ENCODE assay signal across 8 cellular contexts in the genomic region with DNA sequence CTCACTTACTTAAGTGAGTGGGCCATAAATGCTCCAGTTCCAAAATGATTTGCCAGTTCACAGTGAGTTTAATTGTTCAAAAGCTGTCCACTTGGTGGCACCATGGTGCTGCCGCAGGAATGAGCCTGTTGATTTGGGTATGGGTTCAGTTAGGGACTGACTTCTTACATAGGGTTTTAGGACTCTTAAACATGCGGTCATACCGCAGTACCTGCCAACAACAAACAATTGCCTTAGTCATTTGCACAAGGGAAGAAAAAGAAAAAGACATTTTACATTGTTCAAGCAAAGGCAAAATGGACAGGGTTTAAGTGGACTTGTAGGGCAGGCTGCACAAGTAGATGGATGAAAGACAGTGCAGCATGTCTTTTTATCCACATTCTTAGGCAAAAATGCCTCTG.
A peak's percentile ranks its signal among the peaks of the same experiment; 100 is the strongest.
DNase-seq lines count a peak whose midpoint lies in the region; ATAC-seq and TF ChIP-seq lines count a peak whose summit lies in the region.

No MANE protein-coding gene starts in this region.

- TF ChIP-seq POLR2A in esophagus muscularis mucosa (IDR thresholded peaks at IDR 0.05; ENCODE audit: low read depth): no peak

- CTCF ChIA-PET in BJ (lab: Yijun Ruan, JAX): interaction anchor here (1.0 to 1.3 kb wide), 4 partner anchors 24 to 608 kb away, joined by 3 to 4 read pairs (median 3); no protein-coding TSS in a partner anchor
- CTCF ChIA-PET in naive thymus-derived CD4-positive, alpha-beta T cell (lab: Charles Lee): no interaction called here

- H3K4me3 ChIP-seq in BJ (ENCODE audit: low read depth, low read length) (no peak overlapping the region), esophagus muscularis mucosa (no peak overlapping the region)
- H3K4me3 ChIP-seq in naive thymus-derived CD4-positive, alpha-beta T cell (ENCODE audit: low read length): no peak overlapping the region

- intact Hi-C loops in esophagus muscularis mucosa (cut with DNase I): no loop called here
- intact Hi-C loops in naive thymus-derived CD4-positive, alpha-beta T cell (cut with micrococcal nuclease): loop anchor here in 1 of 2 donors (1.0 kb wide), 1 partner anchor 257 kb away; no protein-coding TSS in a partner anchor

- peak; percentile 73 for TF ChIP-seq CTCF in BJ (IDR thresholded peaks at IDR 0.05; ENCODE audit: insufficient read depth, low read depth, low read length)
- TF ChIP-seq CTCF in esophagus muscularis mucosa (IDR thresholded peaks at IDR 0.05): peak; percentile 36 to 62 (median 42)

- no peak overlapping the region for H3K4me3 Mint-ChIP-seq in naive thymus-derived CD4-positive, alpha-beta T cell

- H3K9me3 ChIP-seq in esophagus muscularis mucosa: no peaks in the 10 kb centered on the region
- H3K9me3 ChIP-seq in naive thymus-derived CD4-positive, alpha-beta T cell (ENCODE audit: control insufficient read depth in 2 of 3, low read length in 3 of 3): no peaks in the 10 kb centered on the region

- no peaks in the 10 kb centered on the region for H3K4me1 Mint-ChIP-seq in naive thymus-derived CD4-positive, alpha-beta T cell

- POLR2A ChIA-PET in BJ (lab: Charles Lee): no interaction called here
- POLR2A ChIA-PET in naive thymus-derived CD4-positive, alpha-beta T cell (lab: Charles Lee): no interaction called here

- H3K36me3 Mint-ChIP-seq in naive thymus-derived CD4-positive, alpha-beta T cell: no peaks in the 10 kb centered on the region

- no peaks in the 10 kb centered on the region for H3K36me3 ChIP-seq in BJ (ENCODE audit: control insufficient read depth, insufficient read depth, low read length)
- H3K36me3 ChIP-seq in esophagus muscularis mucosa: no peaks in the 10 kb centered on the region
- H3K36me3 ChIP-seq in naive thymus-derived CD4-positive, alpha-beta T cell (ENCODE audit: control insufficient read depth in 2 of 3, insufficient read depth in 3 of 3, low read length in 3 of 3): no peaks in the 10 kb centered on the region

- no peaks in the 10 kb centered on the region for H3K9me3 Mint-ChIP-seq in naive thymus-derived CD4-positive, alpha-beta T cell

- peaks cover 6 to 33% (median 18%) of the 10 kb centered on the region in 5 donors for H3K27me3 Mint-ChIP-seq in naive thymus-derived CD4-positive, alpha-beta T cell

- WGBS in esophagus muscularis mucosa: 4% methylated on average over 3 of the region's 3 CpGs

- H3K27ac ChIP-seq in esophagus muscularis mucosa (replicated peaks in 1 of 4): no peak overlapping the region
- H3K27ac ChIP-seq in naive thymus-derived CD4-positive, alpha-beta T cell (ENCODE audit: low read depth, low read length): no peak overlapping the region

- ATAC-seq in GM18519 (IDR thresholded peaks at IDR 0.05; ENCODE audit: low FRiP score, unreplicated experiment) (peak; percentile 93), HG03135 (IDR thresholded peaks at IDR 0.05; ENCODE audit: unreplicated experiment) (peak; percentile 91)
- peak; percentile 46 for ATAC-seq in naive thymus-derived CD4-positive, alpha-beta T cell

- no peak for TF ChIP-seq EP300 in esophagus muscularis mucosa (IDR thresholded peaks at IDR 0.05)

- no peak overlapping the region for H3K27ac Mint-ChIP-seq in naive thymus-derived CD4-positive, alpha-beta T cell

- peaks cover 0 to 4% (median 2%) of the 10 kb centered on the region in 4 donors for H3K4me1 ChIP-seq in esophagus muscularis mucosa
- H3K4me1 ChIP-seq in naive thymus-derived CD4-positive, alpha-beta T cell (ENCODE audit: control insufficient read depth in 2 of 2, insufficient read depth in 2 of 2, low read length in 2 of 2): no peaks in the 10 kb centered on the region

- DNase-seq in BJ (ENCODE audit: low read depth) (peak; percentile 8), NCI-H2196 treated with DMSO at 0.1 percent for 48 hours (lab: John Stamatoyannopoulos, UW; ENCODE audit: unreplicated experiment) (peak; percentile 33), esophagus muscularis mucosa (ENCODE audit: extremely low spot score) (no peak), SKM-1 treated with dmso at 0.1 percent for 144 hours (lab: John Stamatoyannopoulos, UW; ENCODE audit: unreplicated experiment) (no peak)
- peak; percentile 35 to 48 for DNase-seq in activated CD4-positive, alpha-beta T cell treated with anti-CD3 and anti-CD28 coated beads, Interleukin-2, amount 50 U/mL, for 48 hours
- peak in 6 of 9 donors; percentile 7 to 33 (median 14) for DNase-seq in naive thymus-derived CD4-positive, alpha-beta T cell

- H3K27me3 ChIP-seq in BJ (ENCODE audit: control insufficient read depth, insufficient read depth, low read length) (peaks cover under 1% of the 10 kb centered on the region; the same call in 1 of the 2 replicates), esophagus muscularis mucosa (no peaks in the 10 kb centered on the region)
- no peaks in the 10 kb centered on the region for H3K27me3 ChIP-seq in naive thymus-derived CD4-positive, alpha-beta T cell (ENCODE audit: control insufficient read depth in 2 of 2, insufficient read depth in 2 of 2, low read length in 2 of 2)

Comparison
In these comparisons a context has a peak if more than half of its experiments do, and no peak if none do; other contexts are left out.
1. DNase-seq: peak in BJ (single experiment), NCI-H2196 treated with DMSO at 0.1 percent for 48 hours (single experiment), activated CD4-positive, alpha-beta T cell treated with anti-CD3 and anti-CD28 coated beads, Interleukin-2, amount 50 U/mL, for 48 hours (2 of 2) and naive thymus-derived CD4-positive, alpha-beta T cell (6 of 9); none in esophagus muscularis mucosa (single experiment) and SKM-1 treated with dmso at 0.1 percent for 144 hours (single experiment).
2. Peak in every context shown above with its lines, with median percentiles within 50 percentile points of each other: ATAC-seq.